ENCODE assay signal across 1 cellular context in the genomic region with DNA sequence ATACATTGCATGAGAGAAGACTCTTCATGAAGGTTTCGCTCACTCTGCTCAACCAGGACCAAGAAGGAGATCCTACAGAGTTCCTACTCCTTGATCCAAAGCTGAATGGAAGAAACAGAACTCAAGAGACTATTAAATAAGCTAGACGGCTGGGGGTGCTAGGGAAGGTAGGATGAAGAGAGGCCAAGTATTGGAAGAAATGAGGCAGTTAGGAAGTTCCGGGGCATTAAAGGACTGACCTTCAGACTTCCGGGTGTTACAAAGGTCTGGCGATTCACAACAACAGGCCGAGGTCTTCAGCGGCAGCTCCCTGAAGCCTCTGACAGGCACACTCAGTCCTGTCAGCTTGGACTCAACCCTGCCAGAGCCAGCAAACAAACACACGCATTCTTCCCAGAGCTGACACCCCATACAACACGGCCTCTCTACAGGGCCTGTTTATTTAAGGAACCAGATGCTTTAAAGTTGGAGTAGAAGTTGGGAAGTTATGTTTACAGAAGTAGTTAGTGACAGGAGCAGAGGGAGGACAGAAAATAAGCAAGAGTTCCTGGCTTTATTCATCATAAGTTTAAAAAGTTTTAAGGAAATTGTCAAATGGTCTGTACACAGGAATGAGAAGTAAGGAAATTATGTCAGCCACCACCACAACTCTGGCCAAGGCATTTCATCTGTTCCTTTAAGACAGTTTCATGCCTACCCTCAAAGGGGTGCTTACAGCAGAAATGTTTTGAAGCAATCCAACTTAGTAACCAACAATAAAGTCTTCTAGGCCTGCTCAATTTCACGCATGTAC.
A peak's percentile ranks its signal among the peaks of the same experiment; 100 is the strongest.
TF ChIP-seq lines count a peak whose summit lies in the region.

No MANE protein-coding gene starts in this region.

TF ChIP-seq in HepG2, 621 proteins besides CTCF, POLR2A, EP300 and RAD21 (continued from another document and continues in another):
- TF ChIP-seq, protein P1, sequence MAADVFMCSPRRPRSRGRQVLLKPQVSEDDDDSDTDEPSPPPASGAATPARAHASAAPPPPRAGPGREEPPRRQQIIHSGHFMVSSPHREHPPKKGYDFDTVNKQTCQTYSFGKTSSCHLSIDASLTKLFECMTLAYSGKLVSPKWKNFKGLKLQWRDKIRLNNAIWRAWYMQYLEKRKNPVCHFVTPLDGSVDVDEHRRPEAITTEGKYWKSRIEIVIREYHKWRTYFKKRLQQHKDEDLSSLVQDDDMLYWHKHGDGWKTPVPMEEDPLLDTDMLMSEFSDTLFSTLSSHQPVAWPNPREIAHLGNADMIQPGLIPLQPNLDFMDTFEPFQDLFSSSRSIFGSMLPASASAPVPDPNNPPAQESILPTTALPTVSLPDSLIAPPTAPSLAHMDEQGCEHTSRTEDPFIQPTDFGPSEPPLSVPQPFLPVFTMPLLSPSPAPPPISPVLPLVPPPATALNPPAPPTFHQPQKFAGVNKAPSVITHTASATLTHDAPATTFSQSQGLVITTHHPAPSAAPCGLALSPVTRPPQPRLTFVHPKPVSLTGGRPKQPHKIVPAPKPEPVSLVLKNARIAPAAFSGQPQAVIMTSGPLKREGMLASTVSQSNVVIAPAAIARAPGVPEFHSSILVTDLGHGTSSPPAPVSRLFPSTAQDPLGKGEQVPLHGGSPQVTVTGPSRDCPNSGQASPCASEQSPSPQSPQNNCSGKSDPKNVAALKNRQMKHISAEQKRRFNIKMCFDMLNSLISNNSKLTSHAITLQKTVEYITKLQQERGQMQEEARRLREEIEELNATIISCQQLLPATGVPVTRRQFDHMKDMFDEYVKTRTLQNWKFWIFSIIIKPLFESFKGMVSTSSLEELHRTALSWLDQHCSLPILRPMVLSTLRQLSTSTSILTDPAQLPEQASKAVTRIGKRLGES (CRISPR knock-in tag; IDR thresholded peaks at IDR 0.05; ENCODE audit: borderline replicate concordance): no peak
- TF ChIP-seq AKAP8 (CRISPR knock-in tag; IDR thresholded peaks at IDR 0.05): no peak
- TF ChIP-seq, protein P2, sequence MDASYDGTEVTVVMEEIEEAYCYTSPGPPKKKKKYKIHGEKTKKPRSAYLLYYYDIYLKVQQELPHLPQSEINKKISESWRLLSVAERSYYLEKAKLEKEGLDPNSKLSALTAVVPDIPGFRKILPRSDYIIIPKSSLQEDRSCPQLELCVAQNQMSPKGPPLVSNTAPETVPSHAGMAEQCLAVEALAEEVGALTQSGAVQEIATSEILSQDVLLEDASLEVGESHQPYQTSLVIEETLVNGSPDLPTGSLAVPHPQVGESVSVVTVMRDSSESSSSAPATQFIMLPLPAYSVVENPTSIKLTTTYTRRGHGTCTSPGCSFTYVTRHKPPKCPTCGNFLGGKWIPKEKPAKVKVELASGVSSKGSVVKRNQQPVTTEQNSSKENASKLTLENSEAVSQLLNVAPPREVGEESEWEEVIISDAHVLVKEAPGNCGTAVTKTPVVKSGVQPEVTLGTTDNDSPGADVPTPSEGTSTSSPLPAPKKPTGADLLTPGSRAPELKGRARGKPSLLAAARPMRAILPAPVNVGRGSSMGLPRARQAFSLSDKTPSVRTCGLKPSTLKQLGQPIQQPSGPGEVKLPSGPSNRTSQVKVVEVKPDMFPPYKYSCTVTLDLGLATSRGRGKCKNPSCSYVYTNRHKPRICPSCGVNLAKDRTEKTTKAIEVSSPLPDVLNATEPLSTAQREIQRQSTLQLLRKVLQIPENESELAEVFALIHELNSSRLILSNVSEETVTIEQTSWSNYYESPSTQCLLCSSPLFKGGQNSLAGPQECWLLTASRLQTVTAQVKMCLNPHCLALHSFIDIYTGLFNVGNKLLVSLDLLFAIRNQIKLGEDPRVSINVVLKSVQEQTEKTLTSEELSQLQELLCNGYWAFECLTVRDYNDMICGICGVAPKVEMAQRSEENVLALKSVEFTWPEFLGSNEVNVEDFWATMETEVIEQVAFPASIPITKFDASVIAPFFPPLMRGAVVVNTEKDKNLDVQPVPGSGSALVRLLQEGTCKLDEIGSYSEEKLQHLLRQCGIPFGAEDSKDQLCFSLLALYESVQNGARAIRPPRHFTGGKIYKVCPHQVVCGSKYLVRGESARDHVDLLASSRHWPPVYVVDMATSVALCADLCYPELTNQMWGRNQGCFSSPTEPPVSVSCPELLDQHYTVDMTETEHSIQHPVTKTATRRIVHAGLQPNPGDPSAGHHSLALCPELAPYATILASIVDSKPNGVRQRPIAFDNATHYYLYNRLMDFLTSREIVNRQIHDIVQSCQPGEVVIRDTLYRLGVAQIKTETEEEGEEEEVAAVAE (CRISPR knock-in tag; IDR thresholded peaks at IDR 0.05; ENCODE audit: borderline replicate concordance): peak; percentile 66; the same call in 1 of the 2 replicates
- TF ChIP-seq, protein P3, sequence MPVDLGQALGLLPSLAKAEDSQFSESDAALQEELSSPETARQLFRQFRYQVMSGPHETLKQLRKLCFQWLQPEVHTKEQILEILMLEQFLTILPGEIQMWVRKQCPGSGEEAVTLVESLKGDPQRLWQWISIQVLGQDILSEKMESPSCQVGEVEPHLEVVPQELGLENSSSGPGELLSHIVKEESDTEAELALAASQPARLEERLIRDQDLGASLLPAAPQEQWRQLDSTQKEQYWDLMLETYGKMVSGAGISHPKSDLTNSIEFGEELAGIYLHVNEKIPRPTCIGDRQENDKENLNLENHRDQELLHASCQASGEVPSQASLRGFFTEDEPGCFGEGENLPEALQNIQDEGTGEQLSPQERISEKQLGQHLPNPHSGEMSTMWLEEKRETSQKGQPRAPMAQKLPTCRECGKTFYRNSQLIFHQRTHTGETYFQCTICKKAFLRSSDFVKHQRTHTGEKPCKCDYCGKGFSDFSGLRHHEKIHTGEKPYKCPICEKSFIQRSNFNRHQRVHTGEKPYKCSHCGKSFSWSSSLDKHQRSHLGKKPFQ (CRISPR knock-in tag; IDR thresholded peaks at IDR 0.05; ENCODE audit: insufficient replicate concordance): no peak
- peak; percentile 97 for TF ChIP-seq TGIF2 (CRISPR knock-in tag; IDR thresholded peaks at IDR 0.05)
- TF ChIP-seq, protein P4, sequence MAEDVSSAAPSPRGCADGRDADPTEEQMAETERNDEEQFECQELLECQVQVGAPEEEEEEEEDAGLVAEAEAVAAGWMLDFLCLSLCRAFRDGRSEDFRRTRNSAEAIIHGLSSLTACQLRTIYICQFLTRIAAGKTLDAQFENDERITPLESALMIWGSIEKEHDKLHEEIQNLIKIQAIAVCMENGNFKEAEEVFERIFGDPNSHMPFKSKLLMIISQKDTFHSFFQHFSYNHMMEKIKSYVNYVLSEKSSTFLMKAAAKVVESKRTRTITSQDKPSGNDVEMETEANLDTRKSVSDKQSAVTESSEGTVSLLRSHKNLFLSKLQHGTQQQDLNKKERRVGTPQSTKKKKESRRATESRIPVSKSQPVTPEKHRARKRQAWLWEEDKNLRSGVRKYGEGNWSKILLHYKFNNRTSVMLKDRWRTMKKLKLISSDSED (CRISPR knock-in tag; IDR thresholded peaks at IDR 0.05): no peak
- TF ChIP-seq, protein P5, sequence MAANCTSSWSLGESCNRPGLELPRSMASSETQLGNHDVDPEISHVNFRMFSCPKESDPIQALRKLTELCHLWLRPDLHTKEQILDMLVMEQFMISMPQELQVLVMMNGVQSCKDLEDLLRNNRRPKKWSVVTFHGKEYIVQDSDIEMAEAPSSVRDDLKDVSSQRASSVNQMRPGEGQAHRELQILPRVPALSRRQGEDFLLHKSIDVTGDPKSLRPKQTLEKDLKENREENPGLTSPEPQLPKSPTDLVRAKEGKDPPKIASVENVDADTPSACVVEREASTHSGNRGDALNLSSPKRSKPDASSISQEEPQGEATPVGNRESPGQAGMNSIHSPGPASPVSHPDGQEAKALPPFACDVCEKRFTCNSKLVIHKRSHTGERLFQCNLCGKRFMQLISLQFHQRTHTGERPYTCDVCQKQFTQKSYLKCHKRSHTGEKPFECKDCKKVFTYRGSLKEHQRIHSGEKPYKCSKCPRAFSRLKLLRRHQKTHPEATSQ (CRISPR knock-in tag; IDR thresholded peaks at IDR 0.05; ENCODE audit: borderline replicate concordance): 0 out of 2 replicates have a peak, but pooled peaks have one; percentile 54
- TF ChIP-seq CBX2 (IDR thresholded peaks at IDR 0.05; ENCODE audit: low read depth, low read length): no peak
- TF ChIP-seq CBX2 (CRISPR knock-in tag; IDR thresholded peaks at IDR 0.05; ENCODE audit: low read depth): no peak
- 0 out of 2 replicates have a peak, but pooled peaks have one; percentile 65 for TF ChIP-seq ZSCAN12 (CRISPR knock-in tag; IDR thresholded peaks at IDR 0.05)
- peak; percentile 81; the same call in 1 of the 2 replicates for TF ChIP-seq MIER3 (CRISPR knock-in tag; IDR thresholded peaks at IDR 0.05; ENCODE audit: borderline replicate concordance)
- peak in 1 of 2 experiments; percentile 72; a peak in 1 of 4 replicates for TF ChIP-seq KLF16 (CRISPR knock-in tag; IDR thresholded peaks at IDR 0.05)
- TF ChIP-seq, protein P6, sequence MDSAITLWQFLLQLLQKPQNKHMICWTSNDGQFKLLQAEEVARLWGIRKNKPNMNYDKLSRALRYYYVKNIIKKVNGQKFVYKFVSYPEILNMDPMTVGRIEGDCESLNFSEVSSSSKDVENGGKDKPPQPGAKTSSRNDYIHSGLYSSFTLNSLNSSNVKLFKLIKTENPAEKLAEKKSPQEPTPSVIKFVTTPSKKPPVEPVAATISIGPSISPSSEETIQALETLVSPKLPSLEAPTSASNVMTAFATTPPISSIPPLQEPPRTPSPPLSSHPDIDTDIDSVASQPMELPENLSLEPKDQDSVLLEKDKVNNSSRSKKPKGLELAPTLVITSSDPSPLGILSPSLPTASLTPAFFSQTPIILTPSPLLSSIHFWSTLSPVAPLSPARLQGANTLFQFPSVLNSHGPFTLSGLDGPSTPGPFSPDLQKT (CRISPR knock-in tag; IDR thresholded peaks at IDR 0.05; ENCODE audit: borderline replicate concordance): no peak
- TF ChIP-seq POLR2AphosphoS2 (IDR thresholded peaks at IDR 0.05; ENCODE audit: low read depth, low read length): no peak
- no peak for TF ChIP-seq YY1 (IDR thresholded peaks at IDR 0.05; ENCODE audit: insufficient read depth, insufficient replicate concordance, low read depth, low read length)
- TF ChIP-seq LCORL (IDR thresholded peaks at IDR 0.05): 0 out of 2 replicates have a peak, but pooled peaks have one; percentile 41
- peak; percentile 72 for TF ChIP-seq LCORL (CRISPR knock-in tag; IDR thresholded peaks at IDR 0.05)
- peak; percentile 95 for TF ChIP-seq MEIS1 (CRISPR knock-in tag; IDR thresholded peaks at IDR 0.05; ENCODE audit: borderline replicate concordance)
- TF ChIP-seq, protein P7, sequence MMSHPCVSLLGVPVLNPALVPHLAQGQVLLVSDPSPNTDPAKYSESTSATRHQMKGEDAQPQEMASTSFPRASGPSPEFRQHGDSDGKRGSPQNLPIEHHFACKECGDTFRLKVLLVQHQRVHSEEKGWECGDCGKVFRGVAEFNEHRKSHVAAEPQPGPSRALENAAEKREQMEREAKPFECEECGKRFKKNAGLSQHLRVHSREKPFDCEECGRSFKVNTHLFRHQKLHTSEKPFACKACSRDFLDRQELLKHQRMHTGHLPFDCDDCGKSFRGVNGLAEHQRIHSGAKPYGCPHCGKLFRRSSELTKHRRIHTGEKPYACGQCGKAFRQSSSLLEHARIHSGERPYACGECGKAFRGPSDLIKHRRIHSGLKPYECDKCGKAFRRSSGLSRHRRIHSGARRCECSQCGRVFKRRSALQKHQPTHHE (CRISPR knock-in tag; IDR thresholded peaks at IDR 0.05; ENCODE audit: borderline replicate concordance): no peak
- TF ChIP-seq IRX3 (CRISPR knock-in tag; IDR thresholded peaks at IDR 0.05; ENCODE audit: borderline replicate concordance, low read depth): no peak
- TF ChIP-seq ZNF292 (CRISPR knock-in tag; IDR thresholded peaks at IDR 0.05; ENCODE audit: borderline replicate concordance, low read depth): peak; percentile 100
- TF ChIP-seq, protein P8, sequence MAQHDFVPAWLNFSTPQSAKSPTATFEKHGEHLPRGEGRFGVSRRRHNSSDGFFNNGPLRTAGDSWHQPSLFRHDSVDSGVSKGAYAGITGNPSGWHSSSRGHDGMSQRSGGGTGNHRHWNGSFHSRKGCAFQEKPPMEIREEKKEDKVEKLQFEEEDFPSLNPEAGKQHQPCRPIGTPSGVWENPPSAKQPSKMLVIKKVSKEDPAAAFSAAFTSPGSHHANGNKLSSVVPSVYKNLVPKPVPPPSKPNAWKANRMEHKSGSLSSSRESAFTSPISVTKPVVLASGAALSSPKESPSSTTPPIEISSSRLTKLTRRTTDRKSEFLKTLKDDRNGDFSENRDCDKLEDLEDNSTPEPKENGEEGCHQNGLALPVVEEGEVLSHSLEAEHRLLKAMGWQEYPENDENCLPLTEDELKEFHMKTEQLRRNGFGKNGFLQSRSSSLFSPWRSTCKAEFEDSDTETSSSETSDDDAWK (CRISPR knock-in tag; IDR thresholded peaks at IDR 0.05): no peak
- peak; percentile 86 for TF ChIP-seq RXRA (CRISPR knock-in tag; IDR thresholded peaks at IDR 0.05)
- peak; percentile 87 for TF ChIP-seq ZNF350 (CRISPR knock-in tag; IDR thresholded peaks at IDR 0.05; ENCODE audit: borderline replicate concordance, low read depth)
- no peak for TF ChIP-seq ZNF17 (CRISPR knock-in tag; IDR thresholded peaks at IDR 0.05)
- TF ChIP-seq CREM (IDR thresholded peaks at IDR 0.05): peak; percentile 84
- TF ChIP-seq CREM (CRISPR knock-in tag; IDR thresholded peaks at IDR 0.05): no peak
- TF ChIP-seq, protein P9, sequence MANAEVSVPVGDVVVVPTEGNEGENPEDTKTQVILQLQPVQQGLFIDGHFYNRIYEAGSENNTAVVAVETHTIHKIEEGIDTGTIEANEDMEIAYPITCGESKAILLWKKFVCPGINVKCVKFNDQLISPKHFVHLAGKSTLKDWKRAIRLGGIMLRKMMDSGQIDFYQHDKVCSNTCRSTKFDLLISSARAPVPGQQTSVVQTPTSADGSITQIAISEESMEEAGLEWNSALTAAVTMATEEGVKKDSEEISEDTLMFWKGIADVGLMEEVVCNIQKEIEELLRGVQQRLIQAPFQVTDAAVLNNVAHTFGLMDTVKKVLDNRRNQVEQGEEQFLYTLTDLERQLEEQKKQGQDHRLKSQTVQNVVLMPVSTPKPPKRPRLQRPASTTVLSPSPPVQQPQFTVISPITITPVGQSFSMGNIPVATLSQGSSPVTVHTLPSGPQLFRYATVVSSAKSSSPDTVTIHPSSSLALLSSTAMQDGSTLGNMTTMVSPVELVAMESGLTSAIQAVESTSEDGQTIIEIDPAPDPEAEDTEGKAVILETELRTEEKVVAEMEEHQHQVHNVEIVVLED (CRISPR knock-in tag; IDR thresholded peaks at IDR 0.05; ENCODE audit: borderline replicate concordance): peak; percentile 62; the same call in 1 of the 2 replicates
- no peak for TF ChIP-seq ZNF570 (CRISPR knock-in tag; IDR thresholded peaks at IDR 0.05; ENCODE audit: borderline replicate concordance)
- TF ChIP-seq TOPORS (CRISPR knock-in tag; IDR thresholded peaks at IDR 0.05): 0 out of 2 replicates have a peak, but pooled peaks have one; percentile 24
- 0 out of 2 replicates have a peak, but pooled peaks have one; percentile 38 for TF ChIP-seq ATF7-NPFF (CRISPR knock-in tag; IDR thresholded peaks at IDR 0.05; ENCODE audit: low read depth)
- no peak for TF ChIP-seq ZSCAN20 (CRISPR knock-in tag; IDR thresholded peaks at IDR 0.05; ENCODE audit: borderline replicate concordance)
- TF ChIP-seq NFYC (CRISPR knock-in tag; IDR thresholded peaks at IDR 0.05): peak; percentile 27; the same call in 1 of the 2 replicates
- TF ChIP-seq ZKSCAN8 (CRISPR knock-in tag; IDR thresholded peaks at IDR 0.05; ENCODE audit: borderline replicate concordance): peak; percentile 78; the same call in 1 of the 2 replicates
- no peak for TF ChIP-seq ZNF660 (CRISPR knock-in tag; IDR thresholded peaks at IDR 0.05; ENCODE audit: borderline replicate concordance, low read depth)
- 0 out of 2 replicates have a peak, but pooled peaks have one; percentile 22 for TF ChIP-seq GTF3A (CRISPR knock-in tag; conservative IDR thresholded peaks at IDR 0.05)
- TF ChIP-seq ZNF644 (CRISPR knock-in tag; IDR thresholded peaks at IDR 0.05; ENCODE audit: low read depth): no peak; the same call in 1 of the 2 replicates
- TF ChIP-seq, protein P10, sequence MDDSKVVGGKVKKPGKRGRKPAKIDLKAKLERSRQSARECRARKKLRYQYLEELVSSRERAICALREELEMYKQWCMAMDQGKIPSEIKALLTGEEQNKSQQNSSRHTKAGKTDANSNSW (CRISPR knock-in tag; IDR thresholded peaks at IDR 0.05; ENCODE audit: borderline replicate concordance): no peak
- no peak; the same call in 1 of the 2 replicates for TF ChIP-seq ZNF652 (CRISPR knock-in tag; IDR thresholded peaks at IDR 0.05; ENCODE audit: borderline replicate concordance, low read depth)
- TF ChIP-seq ZNF124 (CRISPR knock-in tag; IDR thresholded peaks at IDR 0.05): no peak; the same call in 1 of the 2 replicates
